16 cellular contexts compared by ENCODE assay signal in the genomic region with DNA sequence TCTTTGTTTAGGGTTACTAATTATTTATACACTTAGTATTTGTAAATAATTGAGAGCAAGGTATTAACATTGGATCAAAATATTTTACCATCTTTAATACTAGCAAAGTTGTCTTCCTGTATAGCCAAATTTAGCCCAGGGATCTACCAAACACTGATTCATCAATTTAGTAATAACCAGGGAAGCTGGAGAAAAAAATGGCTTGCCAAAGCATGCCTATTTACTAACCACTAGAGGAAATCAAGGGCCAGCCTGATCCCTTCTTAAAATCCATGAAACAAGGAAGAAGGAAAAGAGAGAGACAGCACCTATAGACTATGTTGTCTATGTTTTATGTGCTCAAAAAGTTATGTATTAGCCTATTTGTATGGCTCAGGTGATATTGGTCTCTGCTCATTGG.
DNase-seq lines count a peak whose midpoint lies in the region; FAIRE-seq and TF ChIP-seq lines count a peak whose summit lies in the region.
"Had no signal": no experiment of that assay in that cellular context is flagged by ENCODE, and none has a peak within 500 bp of the region (broad histone marks: within the 10 kb centered on the region; RNA-seq: fewer than 3 reads in every experiment).

No MANE protein-coding gene starts in this region.

- no peak overlapping the region for H3K27ac Mint-ChIP-seq in endodermal cell
- H3K27ac Mint-ChIP-seq: CD4-positive, alpha-beta T cell had no signal

- H3K9ac ChIP-seq in endodermal cell (ENCODE audit: extremely low read depth, low read length, poor library complexity, severe bottlenecking), result no peak overlapping the region
- H3K9ac ChIP-seq: SK-N-SH had no signal

- TF ChIP-seq CTCF in endodermal cell (conservative IDR thresholded peaks at IDR 0.05), result peak; percentile 42

- H3K4me1 Mint-ChIP-seq in endodermal cell, result peaks cover 1% of the 10 kb centered on the region

- no peak overlapping the region for H3K27ac ChIP-seq in endodermal cell (ENCODE audit: low read depth, low read length)

- no peaks in the 10 kb centered on the region for H3K36me3 Mint-ChIP-seq in endodermal cell (ENCODE audit: low read depth)

- no peaks in the 10 kb centered on the region for H3K9me3 ChIP-seq in endodermal cell (ENCODE audit: control insufficient read depth, low read length)
- H3K9me3 ChIP-seq: Caco-2, SK-N-SH had no signal

- H3K27me3 ChIP-seq in endodermal cell (ENCODE audit: control insufficient read depth, insufficient read depth, low read length, poor library complexity, severe bottlenecking), result no peaks in the 10 kb centered on the region

- no peaks in the 10 kb centered on the region for H3K9me3 Mint-ChIP-seq in endodermal cell
- H3K9me3 Mint-ChIP-seq: CD4-positive, alpha-beta T cell had no signal

- H3K36me3 ChIP-seq in endodermal cell (ENCODE audit: control insufficient read depth, insufficient read depth, low read length), result no peaks in the 10 kb centered on the region

- H3K27me3 Mint-ChIP-seq in endodermal cell (ENCODE audit: insufficient read depth), result no peaks in the 10 kb centered on the region
- H3K27me3 Mint-ChIP-seq: CD4-positive, alpha-beta T cell had no signal

- DNase-seq in NCI-H748 (lab: John Stamatoyannopoulos, UW; ENCODE audit: unreplicated experiment) (peak; percentile 9), NCI-H748 treated with DMSO at 0.1 percent for 48 hours (lab: John Stamatoyannopoulos, UW) (no peak), HS-27A (ENCODE audit: low read depth) (peak; percentile 27), endodermal cell (no peak), myocyte (ENCODE audit: low read depth) (peak; percentile 1), urothelium cell line (ENCODE audit: low spot score) (no peak), OCI-M2 (lab: John Stamatoyannopoulos, UW; ENCODE audit: unreplicated experiment) (no peak), NCI-H1105 (lab: John Stamatoyannopoulos, UW) (no peak)
- DNase-seq: Caco-2; CD4-positive, alpha-beta T cell; NCI-H187; NCI-H526; SHP77 treated with DMSO at 0.1 percent for 48 hours; SK-N-SH had no signal

- no peak overlapping the region for H3K4me3 ChIP-seq in endodermal cell (ENCODE audit: low read length)
- H3K4me3 ChIP-seq: K562 had no signal

- no peak for FAIRE-seq in urothelium cell line (lab: Jason Lieb, UNC)
- FAIRE-seq: GM12891, K562 had no signal

- H3K4me1 ChIP-seq in endodermal cell (ENCODE audit: control insufficient read depth, insufficient read depth, low read length), result no peaks in the 10 kb centered on the region
- H3K4me1 ChIP-seq: Caco-2 had no signal

- no peak overlapping the region for H3K4me3 Mint-ChIP-seq in endodermal cell
- H3K4me3 Mint-ChIP-seq: CD4-positive, alpha-beta T cell had no signal

Comparison
In these comparisons a context has a peak if more than half of its experiments do, and no peak if none do; other contexts are left out.
1. DNase-seq: peak in NCI-H748 (single experiment), HS-27A (single experiment) and myocyte (single experiment); none in NCI-H748 treated with DMSO at 0.1 percent for 48 hours (single experiment), endodermal cell (single experiment), urothelium cell line (single experiment), OCI-M2 (single experiment) and NCI-H1105 (single experiment).